ENCODE assay signal across 22 cellular contexts in genomic region chr9:16608906-16609305, GRCh38.
"Had no signal": no experiment of that assay in that cellular context is flagged by ENCODE, and none has a peak within 500 bp of the region (broad histone marks: within the 10 kb centered on the region; RNA-seq: fewer than 3 reads in every experiment).

No MANE protein-coding gene starts in this region.

- H2AFZ ChIP-seq: hepatocyte had no signal

- H3K4me2 ChIP-seq: hepatocyte had no signal

- H3K27me3 ChIP-seq: foreskin keratinocyte, hepatocyte, neutrophil, right lobe of liver, suprapubic skin, thyroid gland, upper lobe of left lung, uterus had no signal

- H3K36me3 ChIP-seq: neutrophil, right lobe of liver, suprapubic skin, thyroid gland, upper lobe of left lung, uterus had no signal

- H3K4me3 ChIP-seq: hepatocyte, lung, psoas muscle, right lobe of liver, suprapubic skin, thyroid gland, upper lobe of left lung, uterus had no signal

- DNase-seq: dermis blood vessel endothelial cell; foreskin keratinocyte; head of caudate nucleus; kidney; left cardiac atrium; left ventricle myocardium superior; mesenchymal stem cell; naive B cell; psoas muscle; retina; right lobe of liver; stimulated activated CD4-positive, alpha-beta T cell treated with anti-CD3 and anti-CD28 coated beads, Interleukin-4, amount 100 ng/mL, for 1 hour; stimulated activated CD8-positive, alpha-beta memory T cell treated with anti-CD3 and anti-CD28 coated beads, Interleukin-4, amount 100 ng/mL, for 48 hours; stimulated activated naive CD8-positive, alpha-beta T cell treated with anti-CD3 and anti-CD28 coated beads, Interleukin-15, Interleukin-2, amounts not matched to agents 100 U/mL and 50 U/mL, for 24 hours; thyroid gland; upper lobe of left lung; uterus had no signal

- H3K27ac ChIP-seq: foreskin keratinocyte, hepatocyte, neutrophil, psoas muscle, right lobe of liver, suprapubic skin, thyroid gland, upper lobe of left lung, uterus had no signal

- H3K9me3 ChIP-seq: neutrophil, psoas muscle, right lobe of liver, suprapubic skin, thyroid gland, upper lobe of left lung, uterus had no signal

- H3K4me1 ChIP-seq: foreskin keratinocyte, psoas muscle, right lobe of liver, upper lobe of left lung, uterus had no signal

- ATAC-seq: foreskin keratinocyte; left cardiac atrium; left ventricle myocardium superior; psoas muscle; right lobe of liver; stimulated activated effector memory CD8-positive, alpha-beta T cell treated with anti-CD3 and anti-CD28 coated beads, Interleukin-12 subunit alpha, Interleukin-12 subunit beta, amount 100 ng/mL, for 72 hours; stimulated activated naive CD8-positive, alpha-beta T cell treated with anti-CD3 and anti-CD28 coated beads, Interleukin-15, Interleukin-2, amounts not matched to agents 100 U/mL and 50 U/mL, for 24 hours had no signal
